In genomic region chr2:174240097-174240496, GRCh38 we compare ENCODE assay signal across 16 cellular contexts. TPM values are rescaled to one million over a fixed set of nuclear protein-coding genes. Genes with fewer than 3 reads are reported as not detected.
A peak's percentile ranks its signal among the peaks of the same experiment; 100 is the strongest.
DNase-seq lines count a peak whose midpoint lies in the region; ATAC-seq, FAIRE-seq and TF ChIP-seq lines count a peak whose summit lies in the region.
"Had no signal": no experiment of that assay in that cellular context is flagged by ENCODE, and none has a peak within 500 bp of the region (broad histone marks: within the 10 kb centered on the region; RNA-seq: fewer than 3 reads in every experiment).

No MANE protein-coding gene starts in this region.

- H2BK5ac ChIP-seq in trophoblast cell (ENCODE audit: low read depth, low read length, poor library complexity), result no peak overlapping the region

- intact Hi-C loops in HepG2 (cut with micrococcal nuclease; ENCODE audit: unreplicated experiment) (no loop called here), right lobe of liver (cut with DNase I) (no loop called here), GM12878 (cut with micrococcal nuclease; ENCODE audit: unreplicated experiment) (loop anchor here (10.0 kb wide), 1 partner anchor 275 kb away; the partner anchor contains the start of gene SP3)

- H3K9ac ChIP-seq in HepG2 (ENCODE audit: insufficient read depth, low read depth, low read length) (no peak overlapping the region), GM12878 (ENCODE audit: control insufficient read depth, insufficient read depth, low read length) (no peak overlapping the region), trophoblast cell (ENCODE audit: low read length) (no peak overlapping the region), GM23248 (no peak overlapping the region)

- no peak overlapping the region for H2BK12ac ChIP-seq in trophoblast cell (ENCODE audit: low read length)

- no TSS peak for BruUV-seq in HepG2 (replicated peaks; lab: Mats Ljungman, UMichigan)
- no TSS peak for BruUV-seq in GM12878 (replicated peaks; lab: Mats Ljungman, UMichigan)

- no peak overlapping the region for H3K27ac ChIP-seq in HepG2 (ENCODE audit: extremely low read length, insufficient read depth, low read length)
- H3K27ac ChIP-seq in right lobe of liver, result no peak overlapping the region
- H3K27ac ChIP-seq in GM12878 (ENCODE audit: control insufficient read depth, insufficient read depth), result no peak overlapping the region
- H3K27ac ChIP-seq in trophoblast cell (ENCODE audit: low read depth, low read length), result no peak overlapping the region
- H3K27ac ChIP-seq in GM23248, result no peak overlapping the region

- POLR2A ChIA-PET in HepG2 (lab: Yijun Ruan, JAX) (interaction anchor here (0.6 kb wide), 1 partner anchor 15 kb away, joined by 3 read pairs; no protein-coding TSS in a partner anchor), GM12878 (lab: Charles Lee) (interaction anchor here (0.6 to 0.8 kb wide), 2 partner anchors 8 to 13 kb away, joined by 3 to 5 read pairs; partner anchors contain the start of gene OLA1)

- H4K20me1 ChIP-seq in HepG2 (ENCODE audit: insufficient read depth, low read length), result peaks cover 32% of the 10 kb centered on the region
- H4K20me1 ChIP-seq in GM12878 (ENCODE audit: control insufficient read depth, insufficient read depth), result no peaks in the 10 kb centered on the region; the same call in 1 of the 2 replicates
- 0 out of 2 replicates have a peak, but pooled peaks cover 4% of the 10 kb centered on the region for H4K20me1 ChIP-seq in GM23248 (ENCODE audit: insufficient read depth)

- H3K79me2 ChIP-seq in HepG2 (ENCODE audit: insufficient read depth, low read length), result peaks cover 98% of the 10 kb centered on the region
- H3K79me2 ChIP-seq in GM12878 (ENCODE audit: control insufficient read depth, insufficient read depth, low read length), result peaks cover 84% of the 10 kb centered on the region
- no peaks in the 10 kb centered on the region for H3K79me2 ChIP-seq in trophoblast cell (ENCODE audit: control insufficient read depth, insufficient read depth, low read length, poor library complexity)
- peaks cover 100% of the 10 kb centered on the region for H3K79me2 ChIP-seq in GM23248 (ENCODE audit: insufficient read depth)

- no peak overlapping the region for H2BK120ac ChIP-seq in trophoblast cell (ENCODE audit: insufficient read depth, low read length, poor library complexity)

- TF ChIP-seq EP300 in HepG2 (IDR thresholded peaks at IDR 0.05; ENCODE audit: low read depth in 2 of 2, low read length in 2 of 2), result no peak
- TF ChIP-seq EP300 in HepG2 (CRISPR knock-in tag; IDR thresholded peaks at IDR 0.05; ENCODE audit: borderline replicate concordance), result no peak
- no peak for TF ChIP-seq EP300 in GM12878 (IDR thresholded peaks at IDR 0.05; ENCODE audit: borderline replicate concordance in 1 of 2, control insufficient read depth in 1 of 2, low read depth in 2 of 2, low read length in 2 of 2)

- TF ChIP-seq POLR2A in HepG2 (IDR thresholded peaks at IDR 0.05; ENCODE audit: insufficient read depth in 1 of 2, low read depth in 2 of 2, low read length in 2 of 2), result no peak
- no peak for TF ChIP-seq POLR2A in right lobe of liver (IDR thresholded peaks at IDR 0.05)
- no peak for TF ChIP-seq POLR2A in GM12878 (IDR thresholded peaks at IDR 0.05; ENCODE audit: low read depth, low read length)

- no peaks in the 10 kb centered on the region for H3K79me1 ChIP-seq in trophoblast cell (ENCODE audit: low read length)

- H2AK5ac ChIP-seq in trophoblast cell (ENCODE audit: low read length), result no peak overlapping the region

- no peak overlapping the region for H3K4me3 ChIP-seq in HepG2 (replicated peaks in 1 of 3; ENCODE audit: insufficient read depth in 1 of 3, low read depth in 2 of 3, low read length in 3 of 3)
- no peak overlapping the region for H3K4me3 ChIP-seq in right lobe of liver
- H3K4me3 ChIP-seq in GM12878, result no peak overlapping the region
- no peak overlapping the region for H3K4me3 ChIP-seq in trophoblast cell (ENCODE audit: low read depth, low read length)
- no peak overlapping the region for H3K4me3 ChIP-seq in GM23248
- H3K4me3 ChIP-seq: HAP-1 had no signal

- no peak overlapping the region for H3K18ac ChIP-seq in trophoblast cell (ENCODE audit: low read length)

- H3K14ac ChIP-seq in trophoblast cell (ENCODE audit: low read length), result no peak overlapping the region

- CTCF ChIA-PET in HepG2 (lab: Yijun Ruan, JAX; ENCODE audit: low intra/inter-chr PET ratio, low total read pairs), result no interaction called here
- CTCF ChIA-PET in GM12878 (lab: Yijun Ruan, JAX), result interaction anchor here (0.9 kb wide), 1 partner anchor 22 kb away, joined by 7 read pairs; no protein-coding TSS in a partner anchor

- FAIRE-seq in HepG2 (lab: Jason Lieb, UNC), result no peak
- peak; percentile 63 for FAIRE-seq in HTR-8/SVneo (lab: Jason Lieb, UNC)
- no peak for FAIRE-seq in GM12878 (lab: Jason Lieb, UNC)
- FAIRE-seq: GM19239, H54 had no signal

- H4K91ac ChIP-seq in trophoblast cell (ENCODE audit: low read depth, low read length), result no peak overlapping the region

- no peak overlapping the region for H4K12ac ChIP-seq in trophoblast cell (ENCODE audit: low read depth, low read length)

- no peaks in the 10 kb centered on the region for H3K27me3 ChIP-seq in HepG2 (ENCODE audit: control insufficient read depth in 1 of 2, insufficient read depth in 2 of 2, low read length in 2 of 2)
- H3K27me3 ChIP-seq in right lobe of liver, result no peaks in the 10 kb centered on the region
- H3K27me3 ChIP-seq in GM12878 (replicated peaks in 1 of 2; ENCODE audit: control insufficient read depth in 2 of 2, insufficient read depth in 2 of 2, low read length in 1 of 2), result no peaks in the 10 kb centered on the region
- no peaks in the 10 kb centered on the region for H3K27me3 ChIP-seq in trophoblast cell (ENCODE audit: insufficient read depth, low read length)
- no peaks in the 10 kb centered on the region for H3K27me3 ChIP-seq in GM23248 (replicated peaks; ENCODE audit: insufficient read depth)

- peaks cover 46% of the 10 kb centered on the region for H3K4me1 ChIP-seq in HepG2 (ENCODE audit: insufficient read depth, low read length)
- no peaks in the 10 kb centered on the region for H3K4me1 ChIP-seq in right lobe of liver
- no peaks in the 10 kb centered on the region; the same call in 1 of the 2 replicates for H3K4me1 ChIP-seq in GM12878 (ENCODE audit: control insufficient read depth, insufficient read depth, low read length)
- H3K4me1 ChIP-seq in trophoblast cell (ENCODE audit: control insufficient read depth in 1 of 2, insufficient read depth in 2 of 2, low read length in 2 of 2), result peaks cover 0 to 2% of the 10 kb centered on the region in 2 experiments
- no peaks in the 10 kb centered on the region for H3K4me1 ChIP-seq in GM23248 (ENCODE audit: insufficient read depth)

- H3K4me2 ChIP-seq in HepG2 (ENCODE audit: low read depth, low read length) (no peak overlapping the region), GM12878 (ENCODE audit: control insufficient read depth, insufficient read depth) (no peak overlapping the region), trophoblast cell (ENCODE audit: low read length) (no peak overlapping the region), GM23248 (ENCODE audit: unreplicated experiment) (no peak overlapping the region)

- ATAC-seq in HepG2, result no peak
- ATAC-seq in right lobe of liver, result no peak
- peak; percentile 33 for ATAC-seq in GM12878

- H4K8ac ChIP-seq in trophoblast cell (ENCODE audit: low read depth, low read length), result no peak overlapping the region

- in situ Hi-C loops in HepG2 (cut with HindIII; ENCODE audit: extremely low pct_ligation_motif_present, low pct_unique_long_range_greater_than_20kb), result no loop called here
- in situ Hi-C loops in GM12878 (cut with MboI), result no loop called here
- in situ Hi-C loops in GM23248 (cut with MboI), result no loop called here

- SMC1A ChIA-PET in GM12878 (lab: Charles Lee; ENCODE audit: uncharacterized antibody, unreplicated experiment), result interaction anchor here (0.6 to 1.3 kb wide), 3 partner anchors 9 to 228 kb away, joined by 3 to 6 read pairs (median 3); partner anchors contain the start of gene OLA1

- no peaks in the 10 kb centered on the region for H3K9me2 ChIP-seq in GM23248 (ENCODE audit: insufficient read depth)

- H2AFZ ChIP-seq in HepG2 (ENCODE audit: low read length) (no peak overlapping the region), GM12878 (ENCODE audit: control insufficient read depth, low read depth, low read length) (no peak overlapping the region), trophoblast cell (ENCODE audit: insufficient read depth, low read length, poor library complexity) (no peak overlapping the region), GM23248 (no peak overlapping the region)

- no peaks in the 10 kb centered on the region for H3K9me3 ChIP-seq in HepG2 (ENCODE audit: low read length)
- H3K9me3 ChIP-seq in right lobe of liver, result no peaks in the 10 kb centered on the region
- H3K9me3 ChIP-seq in GM12878 (replicated peaks; ENCODE audit: control insufficient read depth, insufficient read depth, low read length), result no peaks in the 10 kb centered on the region; the same call in 2 of the 3 replicates
- H3K9me3 ChIP-seq in trophoblast cell (ENCODE audit: insufficient read depth, low read depth, low read length), result no peaks in the 10 kb centered on the region
- H3K9me3 ChIP-seq in GM23248 (ENCODE audit: low read depth), result no peaks in the 10 kb centered on the region
- H3K9me3 ChIP-seq: HAP-1 had no signal

- whole genome bisulfite sequencing in HepG2 (ENCODE audit: low lambda C conversion rate), result 100% methylated on average over 1 of the region's 1 CpG
- 100% methylated on average over 1 of the region's 1 CpG for WGBS in right lobe of liver (ENCODE audit: insufficient coverage, low coverage, low lambda C conversion rate, missing lambda C conversion rate)
- 93% methylated on average over 1 of the region's 1 CpG for WGBS in GM12878 (ENCODE audit: insufficient coverage, insufficient replicate concordance, low lambda C conversion rate, missing lambda C conversion rate)
- WGBS in trophoblast cell (ENCODE audit: extremely low coverage, insufficient coverage, insufficient read length), result no CpG with 5 or more reads among the region's 1 CpG
- WGBS in GM23248 (ENCODE audit: low coverage in 1 of 2, low lambda C conversion rate in 2 of 2, missing lambda C conversion rate in 2 of 2), 2 experiments, result 90 to 100% methylated on average over 1 of the region's 1 CpG

- TF ChIP-seq CTCF in HepG2 (CRISPR knock-in tag; IDR thresholded peaks at IDR 0.05) (no peak), right lobe of liver (IDR thresholded peaks at IDR 0.05) (no peak), GM12878 (IDR thresholded peaks at IDR 0.05 in 2 of 3, conservative IDR thresholded peaks at IDR 0.05 in 1 of 3; ENCODE audit: control insufficient read depth in 2 of 3, extremely low read depth in 1 of 3, insufficient read depth in 1 of 3, low read depth in 3 of 3, low read length in 3 of 3) (no peak)

- RAD21 ChIA-PET in GM12878 (lab: Charles Lee; ENCODE audit: unreplicated experiment), result interaction anchor here (0.7 to 1.3 kb wide), 2 partner anchors 9 to 348 kb away, joined by 4 read pairs; no protein-coding TSS in a partner anchor

- no peak overlapping the region for H3K23ac ChIP-seq in trophoblast cell (ENCODE audit: low read length)

- H3F3A ChIP-seq in GM23248 (ENCODE audit: insufficient read depth), result no peaks in the 10 kb centered on the region

- H3K36me3 ChIP-seq in HepG2 (replicated peaks in 1 of 2; ENCODE audit: control insufficient read depth in 1 of 2, insufficient read depth in 2 of 2, low read length in 2 of 2), result peaks cover 7 to 43% of the 10 kb centered on the region in 2 experiments
- H3K36me3 ChIP-seq in right lobe of liver, result no peaks in the 10 kb centered on the region
- H3K36me3 ChIP-seq in GM12878 (ENCODE audit: control insufficient read depth in 2 of 2, insufficient read depth in 2 of 2, low read length in 1 of 2), result peaks cover 3 to 6% of the 10 kb centered on the region in 2 experiments; a peak in 3 of 4 replicates
- peaks cover 5 to 8% of the 10 kb centered on the region in 2 experiments for H3K36me3 ChIP-seq in trophoblast cell (ENCODE audit: control insufficient read depth in 1 of 2, insufficient read depth in 2 of 2, low read length in 2 of 2)
- H3K36me3 ChIP-seq in GM23248 (ENCODE audit: low read depth), result peaks cover under 1% of the 10 kb centered on the region; the same call in 1 of the 2 replicates

- peak overlapping the region; percentile 58 for H3K4ac ChIP-seq in trophoblast cell (ENCODE audit: low read depth, low read length)

- DNase-seq in HepG2 (ENCODE audit: low spot score) (no peak), right lobe of liver (no peak), HTR-8/SVneo (ENCODE audit: insufficient read length, low spot score) (no peak), GM12878 (ENCODE audit: low read depth, low spot score) (no peak), trophoblast cell (no peak), GDM1 (lab: John Stamatoyannopoulos, UW) (no peak), GM23248 (no peak)
- DNase-seq: C1 segment of cervical spinal cord; Calu3; CD4-positive, alpha-beta memory T cell; COR-L47; DMS79 treated with DMSO at 0.1 percent for 48 hours; GOT3 had no signal

- TF ChIP-seq RAD21 in HepG2 (CRISPR knock-in tag; IDR thresholded peaks at IDR 0.05) (no peak), GM12878 (IDR thresholded peaks at IDR 0.05; ENCODE audit: insufficient read depth, low read depth, low read length) (no peak)

RNA-seq across cellular contexts. Expression of gene OLA1, which starts 8.2 kb away (rescaled TPM):
- 241 and 333 TPM in 2 replicates for total RNA-seq in HepG2 (2016; rRNA removed; fragmentation: Illumina TruSeq; extraction: Trizol)
- total RNA-seq in HepG2 (2016; cell fraction: cytosol; rRNA removed; fragmentation: Illumina TruSeq; extraction: Trizol; ENCODE audit: low read depth), result 129 and 154 TPM in 2 replicates
- total RNA-seq in HepG2 (2016; cell fraction: insoluble cytoplasmic fraction; rRNA removed; fragmentation: Illumina TruSeq; extraction: Trizol), result 236 and 332 TPM in 2 replicates
- total RNA-seq in HepG2 (2016; cell fraction: membrane; rRNA removed; fragmentation: Illumina TruSeq; extraction: Trizol), result 251 and 284 TPM in 2 replicates
- 155 and 160 TPM in 2 replicates for total RNA-seq in HepG2 (2016; cell fraction: nucleus; rRNA removed; fragmentation: Illumina TruSeq; extraction: Trizol)
- polyA plus RNA-seq in HepG2 (2011; rRNA removed), result 97.6 and 153 TPM in 2 replicates
- 54.9 and 92.9 TPM in 2 replicates for polyA plus RNA-seq in HepG2 (2011; cell fraction: cytosol; rRNA removed)
- 22.4 and 30.1 TPM in 2 replicates for polyA plus RNA-seq in HepG2 (2011; cell fraction: nucleus; rRNA removed)
- 253 and 333 TPM in 2 replicates for polyA plus RNA-seq in HepG2 (2012)
- polyA plus RNA-seq in HepG2 (2016; cell fraction: cytosol; fragmentation: Illumina TruSeq; extraction: Trizol; ENCODE audit: low read depth), result 221 and 228 TPM in 2 replicates
- 393 and 400 TPM in 2 replicates for polyA plus RNA-seq in HepG2 (2016; cell fraction: insoluble cytoplasmic fraction; fragmentation: Illumina TruSeq; extraction: Trizol; ENCODE audit: low read depth)
- 292 and 328 TPM in 2 replicates for polyA plus RNA-seq in HepG2 (2016; cell fraction: membrane; fragmentation: Illumina TruSeq; extraction: Trizol; ENCODE audit: low read depth)
- polyA plus RNA-seq in HepG2 (2016; cell fraction: nucleus; fragmentation: Illumina TruSeq; extraction: Trizol; ENCODE audit: insufficient read depth, low read depth), result 155 and 159 TPM in 2 replicates
- polyA minus RNA-seq in HepG2 (2011; rRNA and poly(A)+ RNA removed; ENCODE audit: low replicate concordance), result 24.6 and 35.4 TPM in 2 replicates
- polyA minus RNA-seq in HepG2 (2011; cell fraction: cytosol; rRNA and poly(A)+ RNA removed), result 67.6 and 77.8 TPM in 2 replicates
- polyA minus RNA-seq in HepG2 (2011; cell fraction: nucleus; rRNA and poly(A)+ RNA removed), result 116 and 148 TPM in 2 replicates
- 10 to 100 TPM; 22.2 to 60.8 (median 38.6) TPM for total RNA-seq in right lobe of liver
- total RNA-seq in GM12878 (2013; cell fraction: nucleolus; rRNA removed), result 50.7 and 67.3 TPM in 2 replicates
- 107 and 132 TPM in 2 replicates for total RNA-seq in GM12878 (2014; rRNA removed)
- 147 and 154 TPM in 2 replicates for total RNA-seq in GM12878 (2014; rRNA removed; fragmentation: Illumina TruSeq; extraction: Trizol)
- total RNA-seq in GM12878 (2021), result 123 and 124 TPM in 2 replicates
- polyA plus RNA-seq in GM12878 (2011; ENCODE audit: low read depth), result 104 TPM
- polyA plus RNA-seq in GM12878 (2011; rRNA removed), result 139 and 259 TPM in 2 replicates
- 38.0 and 47.8 TPM in 2 replicates for polyA plus RNA-seq in GM12878 (2011; cell fraction: cytosol; rRNA removed)
- 43.6 and 51.7 TPM in 2 replicates for polyA plus RNA-seq in GM12878 (2011; cell fraction: nucleus; rRNA removed)
- polyA plus RNA-seq in GM12878 (2012), result 114 and 147 TPM in 2 replicates
- 210 and 243 TPM in 2 replicates for polyA plus RNA-seq in GM12878 (2014; fragmentation: Illumina TruSeq; extraction: Trizol)
- 100 to 1,000 TPM; 131 to 141 TPM for polyA plus RNA-seq in GM12878 (2014; fragmentation: Nextera tagmentation; extraction: Ambion mirVana)
- 144 and 146 TPM in 2 replicates for polyA plus RNA-seq in GM12878 (2014; rRNA removed)
- polyA plus RNA-seq in GM12878 (2016; fragmentation: Nextera tagmentation; extraction: Ambion mirVana), result 100 to 1,000 TPM; 218 to 238 TPM
- 66.6 and 109 TPM in 2 replicates for polyA minus RNA-seq in GM12878 (2011; rRNA and poly(A)+ RNA removed)
- 28.3 and 33.8 TPM in 2 replicates for polyA minus RNA-seq in GM12878 (2011; cell fraction: cytosol; rRNA and poly(A)+ RNA removed)
- polyA minus RNA-seq in GM12878 (2011; cell fraction: nucleus; rRNA and poly(A)+ RNA removed), result 28.3 and 44.6 TPM in 2 replicates
- 80.2 and 85.1 TPM in 2 replicates for polyA plus RNA-seq in trophoblast cell (2013)
- 64.3 and 73.9 TPM in 2 replicates for total RNA-seq in GM23248 (2014; rRNA removed; shearing (Covaris generic))
- 106 and 114 TPM in 2 replicates for polyA plus RNA-seq in GM23248 (2016; fragmentation: Nextera tagmentation; extraction: Ambion mirVana)
